In genomic region chr11:2886191-2886894, GRCh38 we compare ENCODE assay signal across 8 cellular contexts. TPM values are rescaled to one million over a fixed set of nuclear protein-coding genes. Genes with fewer than 3 reads are reported as not detected.
DNase-seq lines count a peak whose midpoint lies in the region; ATAC-seq and TF ChIP-seq lines count a peak whose summit lies in the region.

No MANE protein-coding gene starts in this region.

- peak overlapping the region; percentile 27 to 89 (median 82) for H3K27ac Mint-ChIP-seq in CD4-positive, alpha-beta memory T cell

- WGBS in heart left ventricle, 4 donors = 14 to 27% (median 19%) methylated on average over 13 to 49 of the region's 49 CpGs
- WGBS in sigmoid colon, 2 donors = 9 to 17% methylated on average over 49 of the region's 49 CpGs

- H3K27me3 Mint-ChIP-seq in CD4-positive, alpha-beta memory T cell = no peaks in the 10 kb centered on the region

- H3K4me1 ChIP-seq in CD4-positive, alpha-beta memory T cell (ENCODE audit: insufficient read depth, low read length) = peaks cover 22% of the 10 kb centered on the region
- peaks cover 0 to 50% (median 27%) of the 10 kb centered on the region in 12 donors for H3K4me1 ChIP-seq in heart left ventricle
- H3K4me1 ChIP-seq in sigmoid colon = peaks cover 0 to 62% (median 51%) of the 10 kb centered on the region in 4 donors

- H3K36me3 Mint-ChIP-seq in CD4-positive, alpha-beta memory T cell = peaks cover 0 to 1% of the 10 kb centered on the region in 2 donors

- TF ChIP-seq CTCF in VCaP (conservative IDR thresholded peaks at IDR 0.05) = no peak; the same call in 1 of the 2 replicates
- peak in 8 of 12 donors; percentile 9 to 51 (median 31) for TF ChIP-seq CTCF in heart left ventricle (IDR thresholded peaks at IDR 0.05)
- no peak for TF ChIP-seq CTCF in sigmoid colon (IDR thresholded peaks at IDR 0.05)

- peak in 2 of 5 donors; percentile 15 to 30 for DNase-seq in CD4-positive, alpha-beta memory T cell
- DNase-seq in heart left ventricle (peak in 4 of 5 donors; percentile 48 to 71 (median 50)), sigmoid colon (peak; percentile 85), cerebellar nuclear complex (lab: John Stamatoyannopoulos, UW) (no peak), glomerular visceral epithelial cell (ENCODE audit: extremely low spot score) (no peak)

- peaks cover 2 to 29% (median 17%) of the 10 kb centered on the region in 4 donors for H3K4me1 Mint-ChIP-seq in CD4-positive, alpha-beta memory T cell

- POLR2A ChIA-PET in CD4-positive, alpha-beta memory T cell (lab: Charles Lee; ENCODE audit: partially characterized antibody) = interaction anchor here (0.8 to 2.9 kb wide), 5 partner anchors 12 to 486 kb away, joined by 4 to 8 read pairs (median 6); partner anchors contain the start of genes PHLDA2 and TSSC4

- ATAC-seq in GM21529 (IDR thresholded peaks at IDR 0.05; ENCODE audit: unreplicated experiment) (peak; percentile 5), heart left ventricle (peak in 3 of 4 donors; percentile 0 to 17 (median 16)), HG02870 (IDR thresholded peaks at IDR 0.05; ENCODE audit: unreplicated experiment) (no peak)

- H3K27ac ChIP-seq in CD4-positive, alpha-beta memory T cell (ENCODE audit: low read depth, low read length) = no peak overlapping the region
- H3K27ac ChIP-seq in VCaP (peak overlapping the region; percentile 59; the same call in 1 of the 2 replicates), heart left ventricle (peak overlapping the region; percentile 16 to 90 (median 68)), sigmoid colon (peak overlapping the region; percentile 86 to 96 (median 88))

- H3K27me3 ChIP-seq in CD4-positive, alpha-beta memory T cell (ENCODE audit: insufficient read depth, low read length) = no peaks in the 10 kb centered on the region
- H3K27me3 ChIP-seq in heart left ventricle (peaks cover 0 to 16% (median 0%) of the 10 kb centered on the region in 9 donors), sigmoid colon (no peaks in the 10 kb centered on the region)

- H3K9me3 ChIP-seq in CD4-positive, alpha-beta memory T cell (ENCODE audit: control insufficient read depth in 1 of 2, low read length in 2 of 2) = no peaks in the 10 kb centered on the region
- H3K9me3 ChIP-seq in heart left ventricle = no peaks in the 10 kb centered on the region
- no peaks in the 10 kb centered on the region for H3K9me3 ChIP-seq in sigmoid colon

- H3K4me3 Mint-ChIP-seq in CD4-positive, alpha-beta memory T cell = peak overlapping the region; percentile 4 to 87 (median 48)

- H3K36me3 ChIP-seq in CD4-positive, alpha-beta memory T cell (ENCODE audit: insufficient read depth, low read length) = no peaks in the 10 kb centered on the region
- peaks cover 0 to 4% (median 0%) of the 10 kb centered on the region in 9 donors for H3K36me3 ChIP-seq in heart left ventricle
- H3K36me3 ChIP-seq in sigmoid colon = no peaks in the 10 kb centered on the region

- TF ChIP-seq POLR2A in heart left ventricle (IDR thresholded peaks at IDR 0.05) (no peak), sigmoid colon (IDR thresholded peaks at IDR 0.05) (no peak)

- intact Hi-C loops in CD4-positive, alpha-beta memory T cell (cut with micrococcal nuclease) = loop anchor here (5.0 kb wide), 3 partner anchors 106 to 584 kb away; partner anchors contain the start of genes C11orf21, NAP1L4 and TSPAN32
- intact Hi-C loops in heart left ventricle (cut with DNase I) (loop anchor here in 9 of 10 donors (5.0 to 10.0 kb wide), 10 partner anchors 54 to 574 kb away; partner anchors contain the start of genes KCNQ1OT1 (in 5 of the 9) and KCNQ1 (in 1 of the 9)), sigmoid colon (cut with DNase I) (loop anchor here (2.0 to 5.0 kb wide), 4 partner anchors 79 to 689 kb away; no protein-coding TSS in a partner anchor)

- H3K4me3 ChIP-seq in CD4-positive, alpha-beta memory T cell (ENCODE audit: low read length in 2 of 2) = no peak overlapping the region
- H3K4me3 ChIP-seq in heart left ventricle = peak overlapping the region; percentile 14 to 90 (median 78)
- peak overlapping the region; percentile 10 to 98 (median 92) for H3K4me3 ChIP-seq in sigmoid colon

- CTCF ChIA-PET in CD4-positive, alpha-beta memory T cell (lab: Charles Lee; ENCODE audit: partially characterized antibody) = interaction anchor here (0.7 to 12.7 kb wide), 4 partner anchors 8 to 460 kb away, joined by 3 to 303 read pairs (median 8); no protein-coding TSS in a partner anchor

- H3K9me3 Mint-ChIP-seq in CD4-positive, alpha-beta memory T cell = peaks cover 0 to 1% (median 0%) of the 10 kb centered on the region in 8 donors

- no peak for TF ChIP-seq EP300 in sigmoid colon (IDR thresholded peaks at IDR 0.05)

RNA-seq across cellular contexts. Expression of gene CDKN1C, which starts 0.8 kb away (rescaled TPM):
- total RNA-seq in CD4-positive, alpha-beta memory T cell = 1 to 10 TPM; 4.9 to 6.1 TPM
- under 1 TPM; 0.10 to 0.73 TPM for polyA plus RNA-seq in CD4-positive, alpha-beta memory T cell
- total RNA-seq in heart left ventricle (10 to 100 TPM; 18.8 to 39.1 (median 33.4) TPM), sigmoid colon (10 to 100 TPM; 37.2 to 54.3 (median 47.4) TPM)
- polyA plus RNA-seq in heart left ventricle (10 to 100 TPM; 31.4 to 42.5 TPM), sigmoid colon (10 to 100 TPM in 1 of 3 donors, 1 to 10 TPM in 2; 5.3 to 14.4 (median 7.9) TPM)

RNA-seq across cellular contexts. Expression of gene PHLDA2, which starts 42.9 kb away (rescaled TPM):
- total RNA-seq in CD4-positive, alpha-beta memory T cell = 1 to 10 TPM; 1.1 TPM
- polyA plus RNA-seq in CD4-positive, alpha-beta memory T cell = 1 to 10 TPM in 1 of 2 donors, under 1 TPM in 1; 0.58 to 1.9 TPM
- total RNA-seq in heart left ventricle = 1 to 10 TPM in 3 of 9 donors, under 1 TPM in 4, not detected in 2; 0.40 to 3.2 (median 0.93) TPM
- polyA plus RNA-seq in heart left ventricle = 1 to 10 TPM; 1.5 to 9.2 TPM
- 1 to 10 TPM in 1 of 4 donors, not detected in 3; 1.7 TPM for total RNA-seq in sigmoid colon
- 10 to 100 TPM; 33.0 to 37.9 (median 37.8) TPM for polyA plus RNA-seq in sigmoid colon

Comparison
In these comparisons a context has a peak if more than half of its experiments do, and no peak if none do; other contexts are left out.
1. DNase-seq: peak in heart left ventricle (4 of 5) and sigmoid colon (single experiment); none in cerebellar nuclear complex (0 of 2) and glomerular visceral epithelial cell (single experiment).
2. H3K4me3 ChIP-seq: peak in heart left ventricle (12 of 12) and sigmoid colon (4 of 4); none in CD4-positive, alpha-beta memory T cell (0 of 2).
3. CTCF ChIP-seq: peak in heart left ventricle (8 of 12); none in VCaP (single experiment) and sigmoid colon (0 of 4).